ENCODE assay signal across 2 cellular contexts in the genomic region with DNA sequence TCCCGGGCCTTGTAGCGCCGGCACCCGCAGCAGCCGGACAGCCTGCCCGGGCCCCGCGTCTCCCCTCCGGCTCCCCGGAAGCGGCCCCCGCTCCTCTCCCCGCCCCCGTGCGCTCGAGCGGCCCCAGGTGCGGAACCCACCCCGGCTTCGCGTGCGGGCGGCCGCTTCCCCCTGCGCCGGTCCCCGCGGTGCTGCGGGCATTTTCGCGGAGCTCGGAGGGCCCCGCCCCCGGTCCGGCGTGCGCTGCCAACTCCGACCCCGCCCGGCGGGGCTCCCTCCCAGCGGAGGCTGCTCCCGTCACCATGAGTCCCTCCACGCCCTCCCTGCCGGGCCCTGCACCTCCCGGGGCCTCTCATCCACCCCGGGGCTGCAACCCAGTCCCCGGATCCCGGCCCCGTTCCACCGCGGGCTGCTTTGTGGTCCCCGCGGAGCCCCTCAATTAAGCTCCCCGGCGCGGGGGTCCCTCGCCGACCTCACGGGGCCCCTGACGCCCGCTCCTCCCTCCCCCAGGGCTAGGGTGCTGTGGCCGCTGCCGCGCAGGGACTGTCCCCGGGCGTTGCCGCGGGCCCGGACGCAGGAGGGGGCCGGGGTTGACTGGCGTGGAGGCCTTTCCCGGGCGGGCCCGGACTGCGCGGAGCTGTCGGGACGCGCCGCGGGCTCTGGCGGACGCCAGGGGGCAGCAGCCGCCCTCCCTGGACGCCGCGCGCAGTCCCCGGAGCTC.
TF ChIP-seq lines count a peak whose summit lies in the region.

No MANE protein-coding gene starts in this region.

TF ChIP-seq in HEK293, 187 proteins besides CTCF, POLR2A, EP300 and RAD21 (continued from another document and continues in another):
- TF ChIP-seq PRDM1 (tag by site-specific recombination; IDR thresholded peaks at IDR 0.05), result no peak
- TF ChIP-seq ZNF501 (tag by site-specific recombination; IDR thresholded peaks at IDR 0.05), result no peak
- no peak for TF ChIP-seq ZNF473 (tag by site-specific recombination; IDR thresholded peaks at IDR 0.05)
- TF ChIP-seq, protein P1, sequence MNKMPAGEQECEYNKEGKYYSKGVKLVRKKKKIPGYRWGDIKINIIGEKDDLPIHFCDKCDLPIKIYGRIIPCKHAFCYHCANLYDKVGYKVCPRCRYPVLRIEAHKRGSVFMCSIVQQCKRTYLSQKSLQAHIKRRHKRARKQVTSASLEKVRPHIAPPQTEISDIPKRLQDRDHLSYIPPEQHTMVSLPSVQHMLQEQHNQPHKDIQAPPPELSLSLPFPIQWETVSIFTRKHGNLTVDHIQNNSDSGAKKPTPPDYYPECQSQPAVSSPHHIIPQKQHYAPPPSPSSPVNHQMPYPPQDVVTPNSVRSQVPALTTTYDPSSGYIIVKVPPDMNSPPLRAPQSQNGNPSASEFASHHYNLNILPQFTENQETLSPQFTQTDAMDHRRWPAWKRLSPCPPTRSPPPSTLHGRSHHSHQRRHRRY (tag by site-specific recombination; IDR thresholded peaks at IDR 0.05), result no peak
- TF ChIP-seq ZNF202 (tag by site-specific recombination; IDR thresholded peaks at IDR 0.05; ENCODE audit: borderline replicate concordance), result no peak
- TF ChIP-seq ZNF791 (tag by site-specific recombination; IDR thresholded peaks at IDR 0.05), result no peak
- no peak for TF ChIP-seq MEIS1 (CRISPR knock-in tag; IDR thresholded peaks at IDR 0.05; ENCODE audit: borderline replicate concordance)
- TF ChIP-seq ZNF16 (tag by site-specific recombination; IDR thresholded peaks at IDR 0.05; ENCODE audit: low read depth), result no peak
- no peak for TF ChIP-seq ZNF211 (tag by site-specific recombination; IDR thresholded peaks at IDR 0.05; ENCODE audit: low read depth)
- TF ChIP-seq ZNF146 (tag by site-specific recombination; IDR thresholded peaks at IDR 0.05), result 0 out of 2 replicates have a peak, but pooled peaks have one; percentile 9
- TF ChIP-seq ZNF433 (tag by site-specific recombination; IDR thresholded peaks at IDR 0.05; ENCODE audit: low read depth), result no peak
- TF ChIP-seq, protein P2, sequence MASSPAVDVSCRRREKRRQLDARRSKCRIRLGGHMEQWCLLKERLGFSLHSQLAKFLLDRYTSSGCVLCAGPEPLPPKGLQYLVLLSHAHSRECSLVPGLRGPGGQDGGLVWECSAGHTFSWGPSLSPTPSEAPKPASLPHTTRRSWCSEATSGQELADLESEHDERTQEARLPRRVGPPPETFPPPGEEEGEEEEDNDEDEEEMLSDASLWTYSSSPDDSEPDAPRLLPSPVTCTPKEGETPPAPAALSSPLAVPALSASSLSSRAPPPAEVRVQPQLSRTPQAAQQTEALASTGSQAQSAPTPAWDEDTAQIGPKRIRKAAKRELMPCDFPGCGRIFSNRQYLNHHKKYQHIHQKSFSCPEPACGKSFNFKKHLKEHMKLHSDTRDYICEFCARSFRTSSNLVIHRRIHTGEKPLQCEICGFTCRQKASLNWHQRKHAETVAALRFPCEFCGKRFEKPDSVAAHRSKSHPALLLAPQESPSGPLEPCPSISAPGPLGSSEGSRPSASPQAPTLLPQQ (tag by site-specific recombination; IDR thresholded peaks at IDR 0.05), result peak; percentile 88; the same call in 1 of the 2 replicates
- TF ChIP-seq ZBTB7A (tag by site-specific recombination; IDR thresholded peaks at IDR 0.05; ENCODE audit: low read depth), result peak; percentile 50; the same call in 1 of the 2 replicates
- TF ChIP-seq, protein P3, sequence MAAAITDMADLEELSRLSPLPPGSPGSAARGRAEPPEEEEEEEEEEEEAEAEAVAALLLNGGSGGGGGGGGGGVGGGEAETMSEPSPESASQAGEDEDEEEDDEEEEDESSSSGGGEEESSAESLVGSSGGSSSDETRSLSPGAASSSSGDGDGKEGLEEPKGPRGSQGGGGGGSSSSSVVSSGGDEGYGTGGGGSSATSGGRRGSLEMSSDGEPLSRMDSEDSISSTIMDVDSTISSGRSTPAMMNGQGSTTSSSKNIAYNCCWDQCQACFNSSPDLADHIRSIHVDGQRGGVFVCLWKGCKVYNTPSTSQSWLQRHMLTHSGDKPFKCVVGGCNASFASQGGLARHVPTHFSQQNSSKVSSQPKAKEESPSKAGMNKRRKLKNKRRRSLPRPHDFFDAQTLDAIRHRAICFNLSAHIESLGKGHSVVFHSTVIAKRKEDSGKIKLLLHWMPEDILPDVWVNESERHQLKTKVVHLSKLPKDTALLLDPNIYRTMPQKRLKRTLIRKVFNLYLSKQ (tag by site-specific recombination; IDR thresholded peaks at IDR 0.05; ENCODE audit: borderline replicate concordance), result no peak
- TF ChIP-seq ZNF302 (tag by site-specific recombination; IDR thresholded peaks at IDR 0.05; ENCODE audit: low read depth), result no peak
- no peak for TF ChIP-seq ZNF354C (tag by site-specific recombination; IDR thresholded peaks at IDR 0.05; ENCODE audit: borderline replicate concordance, low read depth)
- peak; percentile 84; the same call in 1 of the 2 replicates for TF ChIP-seq ZNF837 (tag by site-specific recombination; IDR thresholded peaks at IDR 0.05)
- TF ChIP-seq ZNF248 (tag by site-specific recombination; IDR thresholded peaks at IDR 0.05), result no peak
- TF ChIP-seq ZFHX2 (tag by site-specific recombination; conservative IDR thresholded peaks at IDR 0.05), result no peak; the same call in 1 of the 2 replicates
- TF ChIP-seq, protein P4, sequence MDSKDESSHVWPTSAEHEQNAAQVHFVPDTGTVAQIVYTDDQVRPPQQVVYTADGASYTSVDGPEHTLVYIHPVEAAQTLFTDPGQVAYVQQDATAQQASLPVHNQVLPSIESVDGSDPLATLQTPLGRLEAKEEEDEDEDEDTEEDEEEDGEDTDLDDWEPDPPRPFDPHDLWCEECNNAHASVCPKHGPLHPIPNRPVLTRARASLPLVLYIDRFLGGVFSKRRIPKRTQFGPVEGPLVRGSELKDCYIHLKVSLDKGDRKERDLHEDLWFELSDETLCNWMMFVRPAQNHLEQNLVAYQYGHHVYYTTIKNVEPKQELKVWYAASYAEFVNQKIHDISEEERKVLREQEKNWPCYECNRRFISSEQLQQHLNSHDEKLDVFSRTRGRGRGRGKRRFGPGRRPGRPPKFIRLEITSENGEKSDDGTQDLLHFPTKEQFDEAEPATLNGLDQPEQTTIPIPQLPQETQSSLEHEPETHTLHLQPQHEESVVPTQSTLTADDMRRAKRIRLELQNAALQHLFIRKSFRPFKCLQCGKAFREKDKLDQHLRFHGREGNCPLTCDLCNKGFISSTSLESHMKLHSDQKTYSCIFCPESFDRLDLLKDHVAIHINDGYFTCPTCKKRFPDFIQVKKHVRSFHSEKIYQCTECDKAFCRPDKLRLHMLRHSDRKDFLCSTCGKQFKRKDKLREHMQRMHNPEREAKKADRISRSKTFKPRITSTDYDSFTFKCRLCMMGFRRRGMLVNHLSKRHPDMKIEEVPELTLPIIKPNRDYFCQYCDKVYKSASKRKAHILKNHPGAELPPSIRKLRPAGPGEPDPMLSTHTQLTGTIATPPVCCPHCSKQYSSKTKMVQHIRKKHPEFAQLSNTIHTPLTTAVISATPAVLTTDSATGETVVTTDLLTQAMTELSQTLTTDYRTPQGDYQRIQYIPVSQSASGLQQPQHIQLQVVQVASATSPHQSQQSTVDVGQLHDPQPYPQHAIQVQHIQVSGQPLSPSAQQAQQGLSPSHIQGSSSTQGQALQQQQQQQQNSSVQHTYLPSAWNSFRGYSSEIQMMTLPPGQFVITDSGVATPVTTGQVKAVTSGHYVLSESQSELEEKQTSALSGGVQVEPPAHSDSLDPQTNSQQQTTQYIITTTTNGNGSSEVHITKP (tag by site-specific recombination; IDR thresholded peaks at IDR 0.05), result peak; percentile 8

TF ChIP-seq in K562, 482 proteins besides CTCF, POLR2A, EP300 and RAD21 (continued from another document and continues in another):
- TF ChIP-seq JUN (IDR thresholded peaks at IDR 0.05; ENCODE audit: borderline replicate concordance, low read depth, low read length), result 0 out of 2 replicates have a peak, but pooled peaks have one; percentile 13
- TF ChIP-seq JUN (CRISPR knock-in tag; IDR thresholded peaks at IDR 0.05; ENCODE audit: borderline replicate concordance), result no peak
- TF ChIP-seq ZNF239 (CRISPR knock-in tag; IDR thresholded peaks at IDR 0.05), result no peak
- 0 out of 4 replicates have a peak, but pooled peaks of 1 of the 2 experiments have one; percentile 30 for TF ChIP-seq FOXA3 (CRISPR knock-in tag; conservative IDR thresholded peaks at IDR 0.05 in 1 of 2, IDR thresholded peaks at IDR 0.05 in 1 of 2)
- TF ChIP-seq TARDBP (IDR thresholded peaks at IDR 0.05), result peak; percentile 91
- 0 out of 2 replicates have a peak, but pooled peaks have one; percentile 9 for TF ChIP-seq CREM (IDR thresholded peaks at IDR 0.05; ENCODE audit: low read depth)
- peak; percentile 87; the same call in 1 of the 2 replicates for TF ChIP-seq FOXP1 (CRISPR knock-in tag; IDR thresholded peaks at IDR 0.05)
- no peak for TF ChIP-seq ZNF133 (CRISPR knock-in tag; IDR thresholded peaks at IDR 0.05)
- no peak for TF ChIP-seq HDAC3 (IDR thresholded peaks at IDR 0.05; ENCODE audit: borderline replicate concordance, partially characterized antibody)
- peak; percentile 67 for TF ChIP-seq SUPT5H (IDR thresholded peaks at IDR 0.05)
- TF ChIP-seq, protein P5, sequence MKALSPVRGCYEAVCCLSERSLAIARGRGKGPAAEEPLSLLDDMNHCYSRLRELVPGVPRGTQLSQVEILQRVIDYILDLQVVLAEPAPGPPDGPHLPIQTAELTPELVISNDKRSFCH (CRISPR knock-in tag; IDR thresholded peaks at IDR 0.05), result no peak
- TF ChIP-seq, protein P5 (tag; IDR thresholded peaks at IDR 0.05), result peak; percentile 86
- TF ChIP-seq, protein P6, sequence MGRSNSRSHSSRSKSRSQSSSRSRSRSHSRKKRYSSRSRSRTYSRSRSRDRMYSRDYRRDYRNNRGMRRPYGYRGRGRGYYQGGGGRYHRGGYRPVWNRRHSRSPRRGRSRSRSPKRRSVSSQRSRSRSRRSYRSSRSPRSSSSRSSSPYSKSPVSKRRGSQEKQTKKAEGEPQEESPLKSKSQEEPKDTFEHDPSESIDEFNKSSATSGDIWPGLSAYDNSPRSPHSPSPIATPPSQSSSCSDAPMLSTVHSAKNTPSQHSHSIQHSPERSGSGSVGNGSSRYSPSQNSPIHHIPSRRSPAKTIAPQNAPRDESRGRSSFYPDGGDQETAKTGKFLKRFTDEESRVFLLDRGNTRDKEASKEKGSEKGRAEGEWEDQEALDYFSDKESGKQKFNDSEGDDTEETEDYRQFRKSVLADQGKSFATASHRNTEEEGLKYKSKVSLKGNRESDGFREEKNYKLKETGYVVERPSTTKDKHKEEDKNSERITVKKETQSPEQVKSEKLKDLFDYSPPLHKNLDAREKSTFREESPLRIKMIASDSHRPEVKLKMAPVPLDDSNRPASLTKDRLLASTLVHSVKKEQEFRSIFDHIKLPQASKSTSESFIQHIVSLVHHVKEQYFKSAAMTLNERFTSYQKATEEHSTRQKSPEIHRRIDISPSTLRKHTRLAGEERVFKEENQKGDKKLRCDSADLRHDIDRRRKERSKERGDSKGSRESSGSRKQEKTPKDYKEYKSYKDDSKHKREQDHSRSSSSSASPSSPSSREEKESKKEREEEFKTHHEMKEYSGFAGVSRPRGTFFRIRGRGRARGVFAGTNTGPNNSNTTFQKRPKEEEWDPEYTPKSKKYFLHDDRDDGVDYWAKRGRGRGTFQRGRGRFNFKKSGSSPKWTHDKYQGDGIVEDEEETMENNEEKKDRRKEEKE (IDR thresholded peaks at IDR 0.05; ENCODE audit: borderline replicate concordance in 1 of 2, control insufficient read depth in 1 of 2, low read depth in 2 of 2, low read length in 1 of 2), result no peak
- TF ChIP-seq PHF21A (IDR thresholded peaks at IDR 0.05; ENCODE audit: borderline replicate concordance, low read depth), result 0 out of 2 replicates have a peak, but pooled peaks have one; percentile 24
- TF ChIP-seq ZNF644 (tag; IDR thresholded peaks at IDR 0.05; ENCODE audit: low read depth), result 0 out of 2 replicates have a peak, but pooled peaks have one; percentile 45
- TF ChIP-seq, protein P7, sequence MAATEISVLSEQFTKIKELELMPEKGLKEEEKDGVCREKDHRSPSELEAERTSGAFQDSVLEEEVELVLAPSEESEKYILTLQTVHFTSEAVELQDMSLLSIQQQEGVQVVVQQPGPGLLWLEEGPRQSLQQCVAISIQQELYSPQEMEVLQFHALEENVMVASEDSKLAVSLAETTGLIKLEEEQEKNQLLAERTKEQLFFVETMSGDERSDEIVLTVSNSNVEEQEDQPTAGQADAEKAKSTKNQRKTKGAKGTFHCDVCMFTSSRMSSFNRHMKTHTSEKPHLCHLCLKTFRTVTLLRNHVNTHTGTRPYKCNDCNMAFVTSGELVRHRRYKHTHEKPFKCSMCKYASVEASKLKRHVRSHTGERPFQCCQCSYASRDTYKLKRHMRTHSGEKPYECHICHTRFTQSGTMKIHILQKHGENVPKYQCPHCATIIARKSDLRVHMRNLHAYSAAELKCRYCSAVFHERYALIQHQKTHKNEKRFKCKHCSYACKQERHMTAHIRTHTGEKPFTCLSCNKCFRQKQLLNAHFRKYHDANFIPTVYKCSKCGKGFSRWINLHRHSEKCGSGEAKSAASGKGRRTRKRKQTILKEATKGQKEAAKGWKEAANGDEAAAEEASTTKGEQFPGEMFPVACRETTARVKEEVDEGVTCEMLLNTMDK (IDR thresholded peaks at IDR 0.05; ENCODE audit: borderline replicate concordance, insufficient read depth, low read depth, low read length, poor library complexity, severe bottlenecking), result peak; percentile 54
- TF ChIP-seq, protein P8, sequence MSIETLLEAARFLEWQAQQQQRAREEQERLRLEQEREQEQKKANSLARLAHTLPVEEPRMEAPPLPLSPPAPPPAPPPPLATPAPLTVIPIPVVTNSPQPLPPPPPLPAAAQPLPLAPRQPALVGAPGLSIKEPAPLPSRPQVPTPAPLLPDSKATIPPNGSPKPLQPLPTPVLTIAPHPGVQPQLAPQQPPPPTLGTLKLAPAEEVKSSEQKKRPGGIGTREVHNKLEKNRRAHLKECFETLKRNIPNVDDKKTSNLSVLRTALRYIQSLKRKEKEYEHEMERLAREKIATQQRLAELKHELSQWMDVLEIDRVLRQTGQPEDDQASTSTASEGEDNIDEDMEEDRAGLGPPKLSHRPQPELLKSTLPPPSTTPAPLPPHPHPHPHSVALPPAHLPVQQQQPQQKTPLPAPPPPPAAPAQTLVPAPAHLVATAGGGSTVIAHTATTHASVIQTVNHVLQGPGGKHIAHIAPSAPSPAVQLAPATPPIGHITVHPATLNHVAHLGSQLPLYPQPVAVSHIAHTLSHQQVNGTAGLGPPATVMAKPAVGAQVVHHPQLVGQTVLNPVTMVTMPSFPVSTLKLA (conservative IDR thresholded peaks at IDR 0.05), result peak in 1 of 2 experiments; percentile 78; a peak in 3 of 4 replicates
- TF ChIP-seq PHF20 (IDR thresholded peaks at IDR 0.05; ENCODE audit: partially characterized antibody), result peak; percentile 55
- TF ChIP-seq GABPA (tag; conservative IDR thresholded peaks at IDR 0.05; ENCODE audit: low read depth), result peak; percentile 76
- TF ChIP-seq, protein P9, sequence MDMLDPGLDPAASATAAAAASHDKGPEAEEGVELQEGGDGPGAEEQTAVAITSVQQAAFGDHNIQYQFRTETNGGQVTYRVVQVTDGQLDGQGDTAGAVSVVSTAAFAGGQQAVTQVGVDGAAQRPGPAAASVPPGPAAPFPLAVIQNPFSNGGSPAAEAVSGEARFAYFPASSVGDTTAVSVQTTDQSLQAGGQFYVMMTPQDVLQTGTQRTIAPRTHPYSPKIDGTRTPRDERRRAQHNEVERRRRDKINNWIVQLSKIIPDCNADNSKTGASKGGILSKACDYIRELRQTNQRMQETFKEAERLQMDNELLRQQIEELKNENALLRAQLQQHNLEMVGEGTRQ (CRISPR knock-in tag; IDR thresholded peaks at IDR 0.05), result 0 out of 2 replicates have a peak, but pooled peaks have one; percentile 23
- peak; percentile 74; the same call in 1 of the 2 replicates for TF ChIP-seq ZNF24 (IDR thresholded peaks at IDR 0.05)
- no peak for TF ChIP-seq CREBBP (IDR thresholded peaks at IDR 0.05; ENCODE audit: low read depth, low read length)
